21 cellular contexts compared by ENCODE assay signal in the genomic region with DNA sequence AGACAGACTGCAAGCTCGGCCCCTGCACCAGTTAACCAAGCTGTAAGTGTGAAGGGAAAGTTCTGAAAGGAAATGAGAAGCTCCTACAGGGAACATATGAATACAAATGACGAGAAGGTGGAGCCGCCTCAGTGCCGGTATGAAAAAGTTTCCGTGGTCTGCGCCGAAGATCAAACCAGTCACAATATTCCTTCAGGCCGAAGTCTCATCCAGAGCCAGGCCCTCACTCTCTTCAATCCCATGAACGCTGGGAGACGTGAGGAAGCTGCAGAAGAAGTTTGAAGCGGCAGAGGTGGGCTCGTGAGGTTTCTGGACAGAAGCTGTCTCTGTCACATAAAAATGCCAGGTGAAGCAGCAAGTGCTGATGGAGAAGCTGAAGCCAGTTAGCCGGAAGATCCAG.
"Had no signal": no experiment of that assay in that cellular context is flagged by ENCODE, and none has a peak within 500 bp of the region (broad histone marks: within the 10 kb centered on the region; RNA-seq: fewer than 3 reads in every experiment).

No MANE protein-coding gene starts in this region.

- H3K9me3 Mint-ChIP-seq: activated naive CD4-positive, alpha-beta T cell treated with anti-CD3 and anti-CD28 coated beads, Interleukin-2, amount 10 ng/mL, durations not matched to agents 7 days and 5 days; dendritic cell treated with granulocyte-macrophage colony-stimulating factor and Interleukin-4, amounts not matched to agents 40 ng/mL and 50 ng/mL, for 4 days had no signal

- ATAC-seq: activated T-cell treated with anti-CD3 and anti-CD28 coated beads, Interleukin-2, amount 50 U/mL, for 4 hours; body of pancreas; right lobe of liver; stimulated activated naive B cell treated with anti-CD40 and anti-IgM and Interleukin-4, amounts not matched to agents 10 μg/mL and 1 μg/mL and 100 μg/mL, for 72 hours had no signal

- H3K4me3 ChIP-seq: body of pancreas, cardiac muscle cell, right lobe of liver, testis, upper lobe of left lung had no signal

- H3K36me3 Mint-ChIP-seq: activated naive CD4-positive, alpha-beta T cell treated with anti-CD3 and anti-CD28 coated beads, Interleukin-2, amount 10 ng/mL, durations not matched to agents 7 days and 5 days; memory B cell had no signal

- H3K27ac Mint-ChIP-seq: activated naive CD4-positive, alpha-beta T cell treated with anti-CD3 and anti-CD28 coated beads, Interleukin-2, amount 10 ng/mL, durations not matched to agents 7 days and 5 days; dendritic cell treated with granulocyte-macrophage colony-stimulating factor and Interleukin-4, amounts not matched to agents 40 ng/mL and 50 ng/mL, for 4 days; memory B cell; nephron; stimulated activated naive B cell treated with anti-CD40 and anti-IgM and Interleukin-4, amounts not matched to agents 10 μg/mL and 1 μg/mL and 100 μg/mL, for 72 hours had no signal

- H3K9me3 ChIP-seq: neutrophil, right lobe of liver, testis had no signal

- H3K4me3 Mint-ChIP-seq: activated naive CD4-positive, alpha-beta T cell treated with anti-CD3 and anti-CD28 coated beads, Interleukin-2, amount 10 ng/mL, durations not matched to agents 7 days and 5 days; activated T-cell treated with anti-CD3 and anti-CD28 coated beads, Interleukin-2, amount 50 U/mL, for 4 hours; dendritic cell treated with granulocyte-macrophage colony-stimulating factor and Interleukin-4, amounts not matched to agents 40 ng/mL and 50 ng/mL, for 4 days; memory B cell; nephron; stimulated activated naive B cell treated with anti-CD40 and anti-IgM and Interleukin-4, amounts not matched to agents 10 μg/mL and 1 μg/mL and 100 μg/mL, for 72 hours had no signal

- H3K27ac ChIP-seq: body of pancreas, cardiac muscle cell, neutrophil, right lobe of liver, testis, upper lobe of left lung had no signal

- H3K4me1 Mint-ChIP-seq: memory B cell; stimulated activated naive B cell treated with anti-CD40 and anti-IgM and Interleukin-4, amounts not matched to agents 10 μg/mL and 1 μg/mL and 100 μg/mL, for 72 hours had no signal

- H3K4me1 ChIP-seq: body of pancreas, right lobe of liver, testis, upper lobe of left lung had no signal

- H3K27me3 ChIP-seq: body of pancreas, cardiac muscle cell, right lobe of liver, testis, upper lobe of left lung had no signal

- H3K36me3 ChIP-seq: cardiac muscle cell, neutrophil, right lobe of liver, upper lobe of left lung had no signal

- DNase-seq: activated CD8-positive, alpha-beta memory T cell treated with anti-CD3 and anti-CD28 coated beads, Interleukin-2, amount 50 U/mL, for 4 hours; activated T-cell treated with anti-CD3 and anti-CD28 coated beads, Interleukin-2, amount 50 U/mL, for 4 hours; anterior cingulate cortex; effector CD8-positive, alpha-beta T cell; foreskin melanocyte; hippocampal formation; small intestine; stimulated activated CD4-positive, alpha-beta T cell treated with anti-CD3 and anti-CD28 coated beads, Interleukin-15, amount 100 ng/mL, for 24 hours; stimulated activated CD8-positive, alpha-beta memory T cell treated with anti-CD3 and anti-CD28 coated beads, Interleukin-4, amount 100 ng/mL, for 48 hours; stimulated activated naive B cell treated with anti-CD40 and anti-IgM and Interleukin-4, amounts not matched to agents 10 μg/mL and 1 μg/mL and 100 μg/mL, for 72 hours; T-helper 9 cell; testis had no signal
